ENCODE assay signal across 8 cellular contexts in genomic region chr4:30716158-30716557, GRCh38. TPM values are rescaled to one million over a fixed set of nuclear protein-coding genes. Genes with fewer than 3 reads are reported as not detected.
DNase-seq lines count a peak whose midpoint lies in the region; ATAC-seq and TF ChIP-seq lines count a peak whose summit lies in the region.

No MANE protein-coding gene starts in this region.

- H3K4me1 Mint-ChIP-seq in activated CD8-positive, alpha-beta T cell treated with anti-CD3 and anti-CD28 coated beads for 36 hours (ENCODE audit: low read depth) = peaks cover 39% of the 10 kb centered on the region

- no peak overlapping the region for H3K27ac Mint-ChIP-seq in activated CD8-positive, alpha-beta T cell treated with anti-CD3 and anti-CD28 coated beads for 36 hours

- CTCF ChIA-PET in activated CD8-positive, alpha-beta T cell treated with anti-CD3 and anti-CD28 coated beads for 36 hours (lab: Charles Lee) = no interaction called here

- peak; percentile 39 for DNase-seq in DMS53 treated with DMSO at 0.1 percent for 48 hours (lab: John Stamatoyannopoulos, UW; ENCODE audit: unreplicated experiment)
- no peak for DNase-seq in activated CD8-positive, alpha-beta T cell treated with anti-CD3 and anti-CD28 coated beads for 36 hours
- peak; percentile 19 for DNase-seq in iPS-NIHi11 (ENCODE audit: low spot score)
- no peak for DNase-seq in tibial artery
- no peak for DNase-seq in NCI-H226
- no peak for DNase-seq in GF-D8 (lab: John Stamatoyannopoulos, UW)

- TF ChIP-seq CTCF in activated CD8-positive, alpha-beta T cell treated with anti-CD3 and anti-CD28 coated beads for 36 hours (IDR thresholded peaks at IDR 0.05) = peak; percentile 33
- peak; percentile 39 to 48 for TF ChIP-seq CTCF in tibial artery (IDR thresholded peaks at IDR 0.05)

- no peaks in the 10 kb centered on the region for H3K9me3 ChIP-seq in HUES6 (ENCODE audit: control insufficient read depth, insufficient read depth, low read depth, low read length)
- H3K9me3 ChIP-seq in tibial artery = no peaks in the 10 kb centered on the region

- no peaks in the 10 kb centered on the region for H3K36me3 ChIP-seq in HUES6 (ENCODE audit: control insufficient read depth, insufficient read depth, low read length)
- H3K36me3 ChIP-seq in tibial artery = no peaks in the 10 kb centered on the region

- H3K4me3 ChIP-seq in HUES6 (ENCODE audit: low read depth, low read length) = peak overlapping the region; percentile 65
- H3K4me3 ChIP-seq in tibial artery = peak overlapping the region; percentile 73 to 76

- no peaks in the 10 kb centered on the region for H3K9me3 Mint-ChIP-seq in activated CD8-positive, alpha-beta T cell treated with anti-CD3 and anti-CD28 coated beads for 36 hours

- intact Hi-C loops in activated CD8-positive, alpha-beta T cell treated with anti-CD3 and anti-CD28 coated beads for 36 hours (cut with micrococcal nuclease) = no loop called here
- intact Hi-C loops in tibial artery (cut with DNase I; ENCODE audit: low total_unique reads) = no loop called here

- H3K27me3 ChIP-seq in HUES6 (ENCODE audit: control insufficient read depth, insufficient read depth, low read length) (peaks cover 30% of the 10 kb centered on the region), tibial artery (no peaks in the 10 kb centered on the region)

- no peak overlapping the region for H3K9ac ChIP-seq in HUES6 (ENCODE audit: low read length)

- H3K4me3 Mint-ChIP-seq in activated CD8-positive, alpha-beta T cell treated with anti-CD3 and anti-CD28 coated beads for 36 hours = peak overlapping the region; percentile 42

- peaks cover 50% of the 10 kb centered on the region for H3K27me3 Mint-ChIP-seq in activated CD8-positive, alpha-beta T cell treated with anti-CD3 and anti-CD28 coated beads for 36 hours

- peaks cover 6% of the 10 kb centered on the region for H3K36me3 Mint-ChIP-seq in activated CD8-positive, alpha-beta T cell treated with anti-CD3 and anti-CD28 coated beads for 36 hours (ENCODE audit: low read depth)

- H3K4me1 ChIP-seq in HUES6 (ENCODE audit: control insufficient read depth, insufficient read depth, low read length) = peaks cover 6% of the 10 kb centered on the region
- H3K4me1 ChIP-seq in tibial artery = peaks cover 0 to 13% (median 0%) of the 10 kb centered on the region in 4 donors

- no peak overlapping the region for H3K27ac ChIP-seq in HUES6 (ENCODE audit: low read depth, low read length)
- H3K27ac ChIP-seq in tibial artery = peak overlapping the region in 1 of 2 donors; percentile 82

- ATAC-seq in activated CD8-positive, alpha-beta T cell treated with anti-CD3 and anti-CD28 coated beads for 36 hours = no peak
- no peak for ATAC-seq in HG03175 (IDR thresholded peaks at IDR 0.05; ENCODE audit: unreplicated experiment)

- POLR2A ChIA-PET in activated CD8-positive, alpha-beta T cell treated with anti-CD3 and anti-CD28 coated beads for 36 hours (lab: Charles Lee) = no interaction called here

RNA-seq across cellular contexts. Expression of gene PCDH7, which starts 4.0 kb away (rescaled TPM):
- not detected for total RNA-seq in activated CD8-positive, alpha-beta T cell treated with anti-CD3 and anti-CD28 coated beads for 36 hours

Comparison
In these comparisons a context has a peak if more than half of its experiments do, and no peak if none do; other contexts are left out.
1. DNase-seq: peak in DMS53 treated with DMSO at 0.1 percent for 48 hours (single experiment) and iPS-NIHi11 (single experiment); none in activated CD8-positive, alpha-beta T cell treated with anti-CD3 and anti-CD28 coated beads for 36 hours (single experiment), tibial artery (0 of 2), NCI-H226 (single experiment) and GF-D8 (single experiment).